9 cellular contexts compared by ENCODE assay signal in genomic region chr16:5768445-5768844, GRCh38.
"Had no signal": no experiment of that assay in that cellular context is flagged by ENCODE, and none has a peak within 500 bp of the region (broad histone marks: within the 10 kb centered on the region; RNA-seq: fewer than 3 reads in every experiment).

No MANE protein-coding gene starts in this region.

- DNase-seq: GM23248, GOT3, H7, HFFc6, IMR-90, KG1 had no signal

- H3K4me1 ChIP-seq: HAP-1 had no signal

- H3K36me3 ChIP-seq: HAP-1 had no signal

- ATAC-seq: HCT116, K562 had no signal

- H3K4me3 ChIP-seq: GM23248, HAP-1, K562 had no signal

- H3K9me3 ChIP-seq: HAP-1 had no signal

- H3K27ac ChIP-seq: GM23248 had no signal
